Comparison of ENCODE assay signal across 8 cellular contexts in genomic region chr19:4327877-4328242, GRCh38. TPM values are rescaled to one million over a fixed set of nuclear protein-coding genes. Genes with fewer than 3 reads are reported as not detected.
DNase-seq lines count a peak whose midpoint lies in the region; ATAC-seq and TF ChIP-seq lines count a peak whose summit lies in the region.

No MANE protein-coding gene starts in this region.

- H3K27ac ChIP-seq in BLaER1 treated with 17β-estradiol and CSF1 and Interleukin-3, amounts not matched to agents 10 nM and 100 nM, result no peak overlapping the region
- H3K27ac ChIP-seq in dorsolateral prefrontal cortex, result peak overlapping the region in 4 of 59 donors; percentile 38 to 60 (median 45)

- no peaks in the 10 kb centered on the region for H3K36me3 Mint-ChIP-seq in natural killer cell treated with Interleukin-12 subunit alpha and Interleukin-12 subunit beta and Interleukin-15 and Interleukin-18, amount 100 ng/mL, for 72 hours

- H3K27ac Mint-ChIP-seq in natural killer cell treated with Interleukin-12 subunit alpha and Interleukin-12 subunit beta and Interleukin-15 and Interleukin-18, amount 100 ng/mL, for 72 hours, result peak overlapping the region; percentile 55 to 86

- H3K27me3 Mint-ChIP-seq in natural killer cell treated with Interleukin-12 subunit alpha and Interleukin-12 subunit beta and Interleukin-15 and Interleukin-18, amount 100 ng/mL, for 72 hours, result no peaks in the 10 kb centered on the region

- TF ChIP-seq CTCF in dorsolateral prefrontal cortex (IDR thresholded peaks at IDR 0.05 in 54 of 56, conservative IDR thresholded peaks at IDR 0.05 in 2 of 56; ENCODE audit: low read depth in 1 of 56, partially characterized antibody in 56 of 56), result peak in 2 of 56 donors; percentile 5

- H4K20me1 ChIP-seq in BLaER1 treated with 17β-estradiol and CSF1 and Interleukin-3, amounts not matched to agents 10 nM and 100 nM, result peaks cover 0 to 6% (median 0%) of the 10 kb centered on the region in 11 experiments; a peak in 1 of 22 replicates

- peaks cover 0 to 9% (median 0%) of the 10 kb centered on the region in 11 experiments; a peak in 4 of 22 replicates for H3K9me3 ChIP-seq in BLaER1 treated with 17β-estradiol and CSF1 and Interleukin-3, amounts not matched to agents 10 nM and 100 nM (replicated peaks in 1 of 11)

- peak overlapping the region in 3 of 10 experiments; percentile 24 to 50 (median 25); a peak in 4 of 20 replicates for H3K4me3 ChIP-seq in BLaER1 treated with 17β-estradiol and CSF1 and Interleukin-3, amounts not matched to agents 10 nM and 100 nM
- H3K4me3 ChIP-seq in dorsolateral prefrontal cortex, result peak overlapping the region; percentile 8 to 79 (median 60)

- no peak overlapping the region for H3K9ac ChIP-seq in BLaER1 treated with 17β-estradiol and CSF1 and Interleukin-3, amounts not matched to agents 10 nM and 100 nM

- DNase-seq in dorsolateral prefrontal cortex, result no peak
- DNase-seq in natural killer cell treated with Interleukin-12 subunit alpha and Interleukin-12 subunit beta and Interleukin-15 and Interleukin-18, amount 100 ng/mL, for 72 hours (ENCODE audit: low spot score), result no peak
- no peak for DNase-seq in ACHN
- no peak for DNase-seq in epidermal melanocyte (ENCODE audit: insufficient read length, low spot score)
- no peak for DNase-seq in NCI-H1092 treated with DMSO at 0.1 percent for 48 hours (lab: John Stamatoyannopoulos, UW)

- H3K4me1 ChIP-seq in BLaER1 treated with 17β-estradiol and CSF1 and Interleukin-3, amounts not matched to agents 10 nM and 100 nM, result peaks cover 9 to 25% (median 16%) of the 10 kb centered on the region in 10 experiments; a peak in 18 of 20 replicates

- no peaks in the 10 kb centered on the region for H3K9me3 Mint-ChIP-seq in natural killer cell treated with Interleukin-12 subunit alpha and Interleukin-12 subunit beta and Interleukin-15 and Interleukin-18, amount 100 ng/mL, for 72 hours

- in situ Hi-C loops in ACHN (cut with HindIII; ENCODE audit: low pct_ligation_motif_present, low pct_unique_long_range_greater_than_20kb, low sequenced_read_pairs), result no loop called here

- intact Hi-C loops in dorsolateral prefrontal cortex (cut with DNase I), result loop anchor here (1.0 to 2.0 kb wide), 2 partner anchors 15 kb away; partner anchors contain the start of gene MPND (in 2 of the 2)

- peaks cover 4 to 12% (median 6%) of the 10 kb centered on the region in 11 experiments; a peak in 15 of 22 replicates for H3K27me3 ChIP-seq in BLaER1 treated with 17β-estradiol and CSF1 and Interleukin-3, amounts not matched to agents 10 nM and 100 nM
- H3K27me3 ChIP-seq in dorsolateral prefrontal cortex, result no peaks in the 10 kb centered on the region

- peak overlapping the region; percentile 82 for H3K4me3 Mint-ChIP-seq in natural killer cell treated with Interleukin-12 subunit alpha and Interleukin-12 subunit beta and Interleukin-15 and Interleukin-18, amount 100 ng/mL, for 72 hours

- peaks cover 10 to 25% of the 10 kb centered on the region in 2 donors for H3K4me1 Mint-ChIP-seq in natural killer cell treated with Interleukin-12 subunit alpha and Interleukin-12 subunit beta and Interleukin-15 and Interleukin-18, amount 100 ng/mL, for 72 hours (ENCODE audit: low read depth in 2 of 2)

- no peaks in the 10 kb centered on the region for H3K36me3 ChIP-seq in BLaER1 treated with 17β-estradiol and CSF1 and Interleukin-3, amounts not matched to agents 10 nM and 100 nM

- peak overlapping the region; percentile 24 to 66 (median 54); a peak in 15 of 22 replicates for H3K4me2 ChIP-seq in BLaER1 treated with 17β-estradiol and CSF1 and Interleukin-3, amounts not matched to agents 10 nM and 100 nM

- ATAC-seq in HG02678 (IDR thresholded peaks at IDR 0.05; ENCODE audit: unreplicated experiment), result peak; percentile 2
- ATAC-seq in natural killer cell treated with Interleukin-12 subunit alpha and Interleukin-12 subunit beta and Interleukin-15 and Interleukin-18, amount 100 ng/mL, for 72 hours, result no peak
- ATAC-seq in GM19351 (IDR thresholded peaks at IDR 0.05; ENCODE audit: unreplicated experiment), result no peak

RNA-seq across cellular contexts. Expression of gene STAP2, which starts 10.8 kb away (rescaled TPM):
- 10 to 100 TPM in 2 of 120 experiments, 1 to 10 TPM in 115, under 1 TPM in 3; 0.51 to 10.8 (median 3.9) TPM for total RNA-seq in dorsolateral prefrontal cortex
- 10 to 100 TPM in 1 of 2 donors, 1 to 10 TPM in 1; 7.3 to 12.8 TPM for total RNA-seq in natural killer cell treated with Interleukin-12 subunit alpha and Interleukin-12 subunit beta and Interleukin-15 and Interleukin-18, amount 100 ng/mL, for 72 hours

RNA-seq across cellular contexts. Expression of gene MPND, which starts 15.5 kb away (rescaled TPM):
- total RNA-seq in dorsolateral prefrontal cortex, result 10 to 100 TPM; 18.9 to 61.6 (median 32.9) TPM
- 10 to 100 TPM; 28.3 to 73.5 TPM for total RNA-seq in natural killer cell treated with Interleukin-12 subunit alpha and Interleukin-12 subunit beta and Interleukin-15 and Interleukin-18, amount 100 ng/mL, for 72 hours

RNA-seq across cellular contexts. Expression of gene FSD1, which starts 23.5 kb away (rescaled TPM):
- 100 to 1,000 TPM in 1 of 120 experiments, 10 to 100 TPM in 119; 35.6 to 102 (median 64.9) TPM for total RNA-seq in dorsolateral prefrontal cortex
- 10 to 100 TPM; 16.0 to 24.7 TPM for total RNA-seq in natural killer cell treated with Interleukin-12 subunit alpha and Interleukin-12 subunit beta and Interleukin-15 and Interleukin-18, amount 100 ng/mL, for 72 hours

RNA-seq across cellular contexts. Expression of gene TMIGD2, which starts 25.7 kb away (rescaled TPM):
- total RNA-seq in dorsolateral prefrontal cortex, result 1 to 10 TPM in 53 of 120 experiments, under 1 TPM in 47, not detected in 20; 0.40 to 4.1 (median 1.1) TPM
- 1 to 10 TPM; 4.6 to 5.1 TPM for total RNA-seq in natural killer cell treated with Interleukin-12 subunit alpha and Interleukin-12 subunit beta and Interleukin-15 and Interleukin-18, amount 100 ng/mL, for 72 hours

RNA-seq across cellular contexts. Expression of gene SHD, which starts 48.8 kb away (rescaled TPM):
- 10 to 100 TPM in 117 of 120 experiments, 1 to 10 TPM in 3; 5.9 to 53.0 (median 20.6) TPM for total RNA-seq in dorsolateral prefrontal cortex
- total RNA-seq in natural killer cell treated with Interleukin-12 subunit alpha and Interleukin-12 subunit beta and Interleukin-15 and Interleukin-18, amount 100 ng/mL, for 72 hours, result not detected
